In the genomic region with DNA sequence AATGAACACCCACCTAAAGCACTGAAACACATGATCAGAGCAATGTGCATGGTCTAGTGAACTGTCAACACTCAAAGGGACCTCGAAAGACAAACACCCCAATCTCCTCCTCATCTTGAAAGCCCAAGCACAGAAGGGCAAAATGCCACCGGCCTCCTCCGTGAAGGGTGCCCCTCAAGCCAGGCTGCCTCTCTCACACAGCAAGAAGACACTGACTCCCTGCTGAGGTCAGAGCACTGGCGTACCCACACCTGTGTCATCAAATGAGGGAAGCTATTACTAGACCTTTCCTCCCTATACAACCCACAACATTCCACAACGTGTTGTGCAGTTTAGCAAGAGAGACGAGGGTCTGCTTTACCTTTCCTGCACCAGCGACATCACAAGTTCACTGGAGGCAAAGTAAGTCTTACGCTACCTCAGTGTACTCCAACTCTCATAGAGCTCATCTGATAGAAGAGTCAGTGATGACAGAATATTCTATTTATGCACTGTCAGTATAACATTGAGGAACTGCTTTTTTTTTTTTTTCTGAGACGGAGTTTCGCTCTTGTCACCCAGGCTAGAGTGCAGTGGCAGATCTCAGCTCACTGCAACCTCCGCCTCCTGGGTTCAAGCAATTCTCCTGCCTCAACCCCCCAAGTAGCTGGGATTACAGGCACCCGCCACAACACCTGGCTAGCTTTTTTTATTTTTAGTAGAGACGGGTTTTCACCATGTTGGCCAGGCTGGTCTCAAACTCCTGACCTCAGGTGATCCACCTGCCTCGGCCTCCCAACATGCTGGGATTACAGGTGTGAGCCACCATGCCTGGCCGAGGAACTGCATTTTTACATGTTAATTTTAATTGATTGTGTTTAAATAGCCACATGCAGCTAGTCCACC, we compare ENCODE assay signal across 10 cellular contexts. TPM values are rescaled to one million over a fixed set of nuclear protein-coding genes. Genes with fewer than 3 reads are reported as not detected.
DNase-seq lines count a peak whose midpoint lies in the region; ATAC-seq and TF ChIP-seq lines count a peak whose summit lies in the region.
"Had no signal": no experiment of that assay in that cellular context is flagged by ENCODE, and none has a peak within 500 bp of the region (broad histone marks: within the 10 kb centered on the region; RNA-seq: fewer than 3 reads in every experiment).

No MANE protein-coding gene starts in this region.

- CTCF ChIA-PET in CD4-positive, alpha-beta T cell (lab: Charles Lee), result no interaction called here
- CTCF ChIA-PET in activated CD4-positive, alpha-beta T cell treated with anti-CD3 and anti-CD28 coated beads for 36 hours (lab: Charles Lee), result no interaction called here

- peak overlapping the region; percentile 95 for H3K4me3 Mint-ChIP-seq in CD4-positive, alpha-beta T cell
- no peak overlapping the region for H3K4me3 Mint-ChIP-seq in T-helper 17 cell
- peak overlapping the region; percentile 99 for H3K4me3 Mint-ChIP-seq in memory B cell
- H3K4me3 Mint-ChIP-seq in activated CD4-positive, alpha-beta T cell treated with anti-CD3 and anti-CD28 coated beads for 36 hours, result no peak overlapping the region

- H3K4me1 Mint-ChIP-seq in CD4-positive, alpha-beta T cell (ENCODE audit: low read depth), result peaks cover 96% of the 10 kb centered on the region
- H3K4me1 Mint-ChIP-seq in T-helper 17 cell (peaks cover 70% of the 10 kb centered on the region), memory B cell (peaks cover 63% of the 10 kb centered on the region)
- peaks cover 85% of the 10 kb centered on the region for H3K4me1 Mint-ChIP-seq in activated CD4-positive, alpha-beta T cell treated with anti-CD3 and anti-CD28 coated beads for 36 hours

- no peaks in the 10 kb centered on the region for H3K27me3 Mint-ChIP-seq in CD4-positive, alpha-beta T cell
- H3K27me3 Mint-ChIP-seq in T-helper 17 cell (no peaks in the 10 kb centered on the region), memory B cell (no peaks in the 10 kb centered on the region)
- H3K27me3 Mint-ChIP-seq in activated CD4-positive, alpha-beta T cell treated with anti-CD3 and anti-CD28 coated beads for 36 hours, result no peaks in the 10 kb centered on the region

- no peak for TF ChIP-seq CTCF in CD4-positive, alpha-beta T cell (IDR thresholded peaks at IDR 0.05)

- POLR2A ChIA-PET in CD4-positive, alpha-beta T cell (lab: Charles Lee), result no interaction called here
- POLR2A ChIA-PET in activated CD4-positive, alpha-beta T cell treated with anti-CD3 and anti-CD28 coated beads for 36 hours (lab: Charles Lee), result interaction anchor here (0.7 to 0.8 kb wide), 2 partner anchors 15 to 81 kb away, joined by 3 to 11 read pairs; a partner anchor contains a TSS

- no peak overlapping the region for H3K27ac ChIP-seq in CD4-positive, alpha-beta T cell (ENCODE audit: low read depth, low read length)

- peak overlapping the region; percentile 95 for H3K27ac Mint-ChIP-seq in CD4-positive, alpha-beta T cell
- peak overlapping the region; percentile 98 for H3K27ac Mint-ChIP-seq in T-helper 17 cell
- H3K27ac Mint-ChIP-seq in memory B cell, result peak overlapping the region; percentile 86
- no peak overlapping the region for H3K27ac Mint-ChIP-seq in activated CD4-positive, alpha-beta T cell treated with anti-CD3 and anti-CD28 coated beads for 36 hours

- no peaks in the 10 kb centered on the region for H3K9me3 Mint-ChIP-seq in CD4-positive, alpha-beta T cell
- no peaks in the 10 kb centered on the region for H3K9me3 Mint-ChIP-seq in memory B cell
- H3K9me3 Mint-ChIP-seq in activated CD4-positive, alpha-beta T cell treated with anti-CD3 and anti-CD28 coated beads for 36 hours (ENCODE audit: low read depth), result no peaks in the 10 kb centered on the region

- H3K27me3 ChIP-seq in CD4-positive, alpha-beta T cell (ENCODE audit: control insufficient read depth, insufficient read depth, low read length), result no peaks in the 10 kb centered on the region

- intact Hi-C loops in CD4-positive, alpha-beta T cell (cut with DNase I, micrococcal nuclease), result no loop called here
- intact Hi-C loops in activated CD4-positive, alpha-beta T cell treated with anti-CD3 and anti-CD28 coated beads for 36 hours (cut with DNase I, micrococcal nuclease), result loop anchor here in 1 of 2 experiments (5.0 kb wide), 1 partner anchor 885 kb away; no protein-coding TSS in a partner anchor

- no peak for ATAC-seq in CD4-positive, alpha-beta T cell (ENCODE audit: poor library complexity)
- peak; percentile 18 for ATAC-seq in HG02798 (IDR thresholded peaks at IDR 0.05; ENCODE audit: poor library complexity, unreplicated experiment)
- no peak for ATAC-seq in T-helper 17 cell
- ATAC-seq in memory B cell (ENCODE audit: low read depth), result peak; percentile 28
- no peak for ATAC-seq in GM19023 (IDR thresholded peaks at IDR 0.05; ENCODE audit: unreplicated experiment)
- no peak for ATAC-seq in activated CD4-positive, alpha-beta T cell treated with anti-CD3 and anti-CD28 coated beads for 36 hours
- ATAC-seq: sciatic nerve had no signal

- no peaks in the 10 kb centered on the region for H3K9me3 ChIP-seq in CD4-positive, alpha-beta T cell (ENCODE audit: control insufficient read depth, low read length)
- H3K9me3 ChIP-seq in T-helper 17 cell (ENCODE audit: control insufficient read depth, low read length, poor library complexity, severe bottlenecking), result no peaks in the 10 kb centered on the region

- no peak for DNase-seq in CD4-positive, alpha-beta T cell
- DNase-seq in T-helper 17 cell (no peak), memory B cell (ENCODE audit: low spot score in 2 of 2) (peak in 1 of 2 donors; percentile 20), NCI-H2227 treated with DMSO at 0.1 percent for 48 hours (lab: John Stamatoyannopoulos, UW) (no peak), GF-D8 (lab: John Stamatoyannopoulos, UW) (no peak)
- DNase-seq in activated CD4-positive, alpha-beta T cell treated with anti-CD3 and anti-CD28 coated beads for 36 hours, result no peak
- DNase-seq: NCI-H510A treated with DMSO at 0.1 percent for 48 hours had no signal

- H3K36me3 Mint-ChIP-seq in CD4-positive, alpha-beta T cell (ENCODE audit: low read depth), result peaks cover 75% of the 10 kb centered on the region
- H3K36me3 Mint-ChIP-seq in T-helper 17 cell (ENCODE audit: low read depth) (peaks cover 6% of the 10 kb centered on the region), memory B cell (peaks cover 34% of the 10 kb centered on the region)
- H3K36me3 Mint-ChIP-seq in activated CD4-positive, alpha-beta T cell treated with anti-CD3 and anti-CD28 coated beads for 36 hours (ENCODE audit: low read depth), result peaks cover 34% of the 10 kb centered on the region

RNA-seq across cellular contexts. Expression of a gene that starts 3.3 kb away (rescaled TPM):
- total RNA-seq in CD4-positive, alpha-beta T cell, result 10 to 100 TPM; 21.7 to 25.2 TPM
- total RNA-seq in T-helper 17 cell, result 10 to 100 TPM; 13.3 to 20.0 TPM
- 10 to 100 TPM; 20.1 to 21.3 TPM for total RNA-seq in activated CD4-positive, alpha-beta T cell treated with anti-CD3 and anti-CD28 coated beads for 36 hours

RNA-seq across cellular contexts. Expression of a gene that starts 15.6 kb away (rescaled TPM):
- total RNA-seq in CD4-positive, alpha-beta T cell, result 10 to 100 TPM; 35.9 to 38.4 TPM
- 10 to 100 TPM; 23.1 to 28.8 TPM for total RNA-seq in T-helper 17 cell
- 10 to 100 TPM; 39.5 to 49.4 TPM for total RNA-seq in activated CD4-positive, alpha-beta T cell treated with anti-CD3 and anti-CD28 coated beads for 36 hours

RNA-seq across cellular contexts. Expression of a gene that starts 36.5 kb away (rescaled TPM):
- 10 to 100 TPM; 23.3 to 27.3 TPM for total RNA-seq in CD4-positive, alpha-beta T cell
- 10 to 100 TPM; 35.0 to 41.4 TPM for total RNA-seq in T-helper 17 cell
- total RNA-seq in activated CD4-positive, alpha-beta T cell treated with anti-CD3 and anti-CD28 coated beads for 36 hours, result 10 to 100 TPM; 75.9 to 92.3 TPM

Comparison
In these comparisons a context has a peak if more than half of its experiments do, and no peak if none do; other contexts are left out.
1. ATAC-seq: peak in HG02798 (single experiment) and memory B cell (single experiment); none in CD4-positive, alpha-beta T cell (single experiment), T-helper 17 cell (single experiment), GM19023 (single experiment) and activated CD4-positive, alpha-beta T cell treated with anti-CD3 and anti-CD28 coated beads for 36 hours (single experiment).
2. H3K4me3 Mint-ChIP-seq: peak in CD4-positive, alpha-beta T cell (single experiment) and memory B cell (single experiment); none in T-helper 17 cell (single experiment) and activated CD4-positive, alpha-beta T cell treated with anti-CD3 and anti-CD28 coated beads for 36 hours (single experiment).